ENCODE assay signal across 14 cellular contexts in the genomic region with DNA sequence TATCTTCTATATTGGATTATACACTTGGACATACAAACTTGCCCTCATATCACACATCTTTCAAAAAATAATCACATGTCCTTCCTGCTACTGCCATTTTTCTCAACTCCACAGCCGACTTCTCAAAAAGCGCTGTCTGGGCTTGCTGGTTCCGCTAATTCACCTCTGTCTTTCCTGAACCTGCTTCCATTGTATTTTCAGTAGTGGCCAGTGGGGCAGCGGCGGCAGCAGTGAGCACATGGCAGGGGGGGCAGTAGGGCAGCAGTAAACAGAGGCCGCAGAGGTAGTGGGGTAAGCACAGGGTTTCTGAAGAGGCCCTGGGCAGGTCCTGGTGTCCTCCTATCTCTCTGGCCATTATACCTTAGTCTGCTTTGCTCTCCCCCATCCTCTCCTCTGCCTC.
DNase-seq lines count a peak whose midpoint lies in the region; ATAC-seq and TF ChIP-seq lines count a peak whose summit lies in the region.
"Had no signal": no experiment of that assay in that cellular context is flagged by ENCODE, and none has a peak within 500 bp of the region (broad histone marks: within the 10 kb centered on the region; RNA-seq: fewer than 3 reads in every experiment).

No MANE protein-coding gene starts in this region.

- no peaks in the 10 kb centered on the region for H3K9me2 ChIP-seq in SU-DHL-6 (replicated peaks; ENCODE audit: insufficient read depth, low read length)

- no peak overlapping the region for H2AFZ ChIP-seq in SU-DHL-6 (ENCODE audit: low read depth, low read length, severe bottlenecking)

- TF ChIP-seq POLR2A in transverse colon (IDR thresholded peaks at IDR 0.05): no peak

- intact Hi-C loops in transverse colon (cut with DNase I; ENCODE audit: low total_unique reads): no loop called here

- H3K27me3 ChIP-seq in H7 (ENCODE audit: control insufficient read depth, insufficient read depth, low read length) (no peaks in the 10 kb centered on the region; the same call in 1 of the 2 replicates), SU-DHL-6 (ENCODE audit: low read length) (no peaks in the 10 kb centered on the region), transverse colon (no peaks in the 10 kb centered on the region)

- no peak for DNase-seq in AG10803 (ENCODE audit: low read depth)
- peak; percentile 81 for DNase-seq in H7
- peak; percentile 81 for DNase-seq in iPS-NIHi7 (ENCODE audit: extremely low spot score)
- no peak for DNase-seq in transverse colon
- DNase-seq in NCI-H1092 treated with DMSO at 0.1 percent for 48 hours (lab: John Stamatoyannopoulos, UW): no peak
- no peak for DNase-seq in GOT3 (lab: John Stamatoyannopoulos, UW)
- DNase-seq: activated CD4-positive, alpha-beta T cell treated with anti-CD3 and anti-CD28 coated beads, Interleukin-2, amount 10 ng/mL, durations not matched to agents 24 days and 14 days; cerebellar nuclear complex; gastrocnemius medialis; NCI-H2107; stimulated activated CD4-positive, alpha-beta T cell treated with anti-CD3 and anti-CD28 coated beads, Interleukin-2, amount 100 ng/mL, for 24 hours had no signal

- no peaks in the 10 kb centered on the region for H3K36me3 ChIP-seq in H7 (replicated peaks; ENCODE audit: control insufficient read depth, insufficient read depth, low read length)
- no peaks in the 10 kb centered on the region for H3K36me3 ChIP-seq in SU-DHL-6 (ENCODE audit: low read length)
- no peaks in the 10 kb centered on the region for H3K36me3 ChIP-seq in transverse colon
- H3K36me3 ChIP-seq: gastrocnemius medialis had no signal

- no peak overlapping the region for H3K4me3 ChIP-seq in AG10803 (ENCODE audit: low read length)
- no peak overlapping the region for H3K4me3 ChIP-seq in H7 (ENCODE audit: insufficient read depth, low read depth, low read length)
- H3K4me3 ChIP-seq in SU-DHL-6 (ENCODE audit: insufficient read depth, low read length, poor library complexity, severe bottlenecking): no peak overlapping the region
- no peak overlapping the region for H3K4me3 ChIP-seq in transverse colon
- H3K4me3 ChIP-seq: gastrocnemius medialis, lung had no signal

- no peaks in the 10 kb centered on the region for H4K20me1 ChIP-seq in SU-DHL-6 (ENCODE audit: low read depth, low read length)

- no peaks in the 10 kb centered on the region for H3F3A ChIP-seq in SU-DHL-6 (ENCODE audit: insufficient read depth)

- H3K9ac ChIP-seq in SU-DHL-6 (ENCODE audit: low read length): no peak overlapping the region

- no peaks in the 10 kb centered on the region for H3K9me3 ChIP-seq in SU-DHL-6 (ENCODE audit: insufficient read depth, low read length)
- H3K9me3 ChIP-seq in transverse colon: no peaks in the 10 kb centered on the region
- H3K9me3 ChIP-seq: gastrocnemius medialis had no signal

- no peak overlapping the region for H3K4me2 ChIP-seq in SU-DHL-6 (ENCODE audit: low read depth, low read length, poor library complexity, severe bottlenecking)

- no peak overlapping the region for H3K27ac ChIP-seq in SU-DHL-6 (ENCODE audit: low read depth, low read length)
- H3K27ac ChIP-seq in transverse colon: no peak overlapping the region
- H3K27ac ChIP-seq: gastrocnemius medialis had no signal

- no peaks in the 10 kb centered on the region for H3K4me1 ChIP-seq in transverse colon
- H3K4me1 ChIP-seq: gastrocnemius medialis had no signal

- TF ChIP-seq EP300 in transverse colon (IDR thresholded peaks at IDR 0.05; ENCODE audit: low read depth): no peak

- TF ChIP-seq CTCF in AG10803 (conservative IDR thresholded peaks at IDR 0.05; ENCODE audit: low read length): 0 out of 2 replicates have a peak, but pooled peaks have one; percentile 13
- peak; percentile 38 for TF ChIP-seq CTCF in SU-DHL-6 (IDR thresholded peaks at IDR 0.05; ENCODE audit: insufficient read depth, low read length, poor library complexity, severe bottlenecking)
- TF ChIP-seq CTCF in transverse colon (IDR thresholded peaks at IDR 0.05): no peak

- in situ Hi-C loops in transverse colon (cut with MboI; ENCODE audit: low pct_ligation_motif_present in 1 of 4, low pct_unique_long_range_greater_than_20kb in 1 of 4, low sequenced_read_pairs in 3 of 4): loop anchor here in 1 of 4 donors (25.0 kb wide), 1 partner anchor 470 kb away; no protein-coding TSS in a partner anchor

- no peak for ATAC-seq in GM18909 (IDR thresholded peaks at IDR 0.05; ENCODE audit: poor library complexity, unreplicated experiment)
- ATAC-seq: gastrocnemius medialis had no signal

- WGBS in transverse colon (ENCODE audit: low coverage in 1 of 2), 2 donors: 50 to 76% methylated on average over 5 to 6 of the region's 6 CpGs

- H3K79me2 ChIP-seq in SU-DHL-6 (ENCODE audit: insufficient read depth, low read length): no peaks in the 10 kb centered on the region

Comparison
In these comparisons a context has a peak if more than half of its experiments do, and no peak if none do; other contexts are left out.
1. DNase-seq: peak in H7 (single experiment) and iPS-NIHi7 (single experiment); none in AG10803 (single experiment), transverse colon (single experiment), NCI-H1092 treated with DMSO at 0.1 percent for 48 hours (single experiment) and GOT3 (single experiment).
2. CTCF ChIP-seq: peak in AG10803 (single experiment) and SU-DHL-6 (single experiment); none in transverse colon (0 of 5).